ENCODE assay signal across 30 cellular contexts in the genomic region with DNA sequence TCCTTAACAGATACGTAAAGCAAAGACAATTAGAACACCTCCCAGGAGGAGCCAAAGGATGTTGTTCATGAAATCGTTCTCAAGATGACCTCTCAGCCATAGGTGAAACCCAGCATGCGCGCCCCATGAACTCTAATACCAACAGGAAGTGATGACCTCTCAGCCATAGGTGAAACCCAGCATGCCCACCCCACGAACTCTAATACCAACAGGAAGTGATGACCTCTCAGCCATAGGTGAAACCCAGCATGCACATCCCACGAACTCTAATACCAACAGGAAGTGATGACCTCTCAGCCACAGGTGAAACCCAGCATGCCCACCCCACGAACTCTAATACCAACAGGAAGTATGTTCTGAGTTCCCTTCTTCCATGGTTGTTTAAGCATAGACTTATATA.
DNase-seq lines count a peak whose midpoint lies in the region; ATAC-seq lines count a peak whose summit lies in the region.
"Had no signal": no experiment of that assay in that cellular context is flagged by ENCODE, and none has a peak within 500 bp of the region (broad histone marks: within the 10 kb centered on the region; RNA-seq: fewer than 3 reads in every experiment).

No MANE protein-coding gene starts in this region.

- peaks cover 37% of the 10 kb centered on the region for H3K4me1 Mint-ChIP-seq in activated naive CD4-positive, alpha-beta T cell treated with anti-CD3 and anti-CD28 coated beads, Interleukin-2, amount 10 ng/mL, durations not matched to agents 7 days and 5 days
- H3K4me1 Mint-ChIP-seq in stimulated activated naive B cell treated with anti-CD40 and anti-IgM and Interleukin-4, amounts not matched to agents 10 μg/mL and 1 μg/mL and 100 μg/mL, for 72 hours, result peaks cover 31 to 47% of the 10 kb centered on the region in 2 donors
- peaks cover 13 to 36% (median 29%) of the 10 kb centered on the region in 3 donors for H3K4me1 Mint-ChIP-seq in CD8-positive, alpha-beta memory T cell

- H3K27me3 Mint-ChIP-seq in activated naive CD4-positive, alpha-beta T cell treated with anti-CD3 and anti-CD28 coated beads, Interleukin-2, amount 10 ng/mL, durations not matched to agents 7 days and 5 days, result peaks cover 3% of the 10 kb centered on the region
- H3K27me3 Mint-ChIP-seq in stimulated activated naive B cell treated with anti-CD40 and anti-IgM and Interleukin-4, amounts not matched to agents 10 μg/mL and 1 μg/mL and 100 μg/mL, for 72 hours, result peaks cover 0 to 8% of the 10 kb centered on the region in 2 donors
- H3K27me3 Mint-ChIP-seq in CD8-positive, alpha-beta memory T cell, result peaks cover 0 to 3% of the 10 kb centered on the region in 2 donors
- H3K27me3 Mint-ChIP-seq: activated T-helper 17 cell treated with anti-CD3 and anti-CD28 coated beads, Interleukin-2, amount 50 U/mL, for 72 hours had no signal

- CTCF ChIA-PET in activated naive CD4-positive, alpha-beta T cell treated with anti-CD3 and anti-CD28 coated beads, Interleukin-2, amount 10 ng/mL, durations not matched to agents 7 days and 5 days (lab: Charles Lee), result no interaction called here
- CTCF ChIA-PET in CD8-positive, alpha-beta memory T cell (lab: Charles Lee), result no interaction called here

- no peak overlapping the region for H3K27ac ChIP-seq in CD8-positive, alpha-beta memory T cell (ENCODE audit: low read depth, low read length)
- H3K27ac ChIP-seq: adrenal gland, parathyroid adenoma, skin epidermis, upper lobe of right lung had no signal

- intact Hi-C loops in Right ventricle myocardium inferior (cut with DNase I), result no loop called here

- H3K36me3 ChIP-seq in CD8-positive, alpha-beta memory T cell (ENCODE audit: insufficient read depth, low read length), result no peaks in the 10 kb centered on the region
- H3K36me3 ChIP-seq: adrenal gland, upper lobe of right lung had no signal

- no peak for DNase-seq in activated naive CD4-positive, alpha-beta T cell treated with anti-CD3 and anti-CD28 coated beads, Interleukin-2, amount 10 ng/mL, durations not matched to agents 7 days and 5 days
- DNase-seq in activated naive CD4-positive, alpha-beta T cell treated with Interleukin-2 at 50 U/mL for 16 hours, result no peak
- DNase-seq in MV-4-11 (lab: John Stamatoyannopoulos, UW) (peak; percentile 12), DMS53 treated with DMSO at 0.1 percent for 48 hours (lab: John Stamatoyannopoulos, UW; ENCODE audit: unreplicated experiment) (no peak), Right ventricle myocardium inferior (ENCODE audit: missing footprints) (no peak)
- peak; percentile 24 for DNase-seq in stimulated activated naive B cell treated with anti-CD40 and anti-IgM and Interleukin-4, amounts not matched to agents 10 μg/mL and 1 μg/mL and 100 μg/mL, for 72 hours
- DNase-seq in CD8-positive, alpha-beta memory T cell, result no peak
- DNase-seq: activated CD4-positive, alpha-beta memory T cell treated with anti-CD3 and anti-CD28 coated beads for 36 hours; activated CD4-positive, CD25-positive, alpha-beta regulatory T cell; activated CD8-positive, alpha-beta memory T cell treated with anti-CD3 and anti-CD28 coated beads, Interleukin-2, amount 50 U/mL, for 48 hours; adrenal gland; CD4-positive, alpha-beta memory T cell; erythroblast; hypothalamus; left cardiac atrium; mammary epithelial cell; NCI-H1105; NCI-H187; NCI-H2171; NK-92 treated with Interleukin-12 subunit alpha and Interleukin-12 subunit beta, amount 100 ng/mL, for 24 hours; PC-3; SK-N-SH; upper lobe of right lung had no signal

- H3K27me3 ChIP-seq in CD8-positive, alpha-beta memory T cell (ENCODE audit: insufficient read depth, low read length, poor library complexity, severe bottlenecking), result no peaks in the 10 kb centered on the region
- H3K27me3 ChIP-seq: adrenal gland, upper lobe of right lung had no signal

- no peak overlapping the region for H3K4me3 ChIP-seq in CD8-positive, alpha-beta memory T cell (ENCODE audit: low read length)
- H3K4me3 ChIP-seq: adrenal gland, skin epidermis, upper lobe of right lung had no signal

- POLR2A ChIA-PET in CD8-positive, alpha-beta memory T cell (lab: Charles Lee), result no interaction called here

- no peaks in the 10 kb centered on the region for H3K36me3 Mint-ChIP-seq in activated naive CD4-positive, alpha-beta T cell treated with anti-CD3 and anti-CD28 coated beads, Interleukin-2, amount 10 ng/mL, durations not matched to agents 7 days and 5 days
- H3K36me3 Mint-ChIP-seq in stimulated activated naive B cell treated with anti-CD40 and anti-IgM and Interleukin-4, amounts not matched to agents 10 μg/mL and 1 μg/mL and 100 μg/mL, for 72 hours, result peaks cover 0 to 1% of the 10 kb centered on the region in 2 donors
- peaks cover 0 to 4% (median 3%) of the 10 kb centered on the region in 3 donors for H3K36me3 Mint-ChIP-seq in CD8-positive, alpha-beta memory T cell
- H3K36me3 Mint-ChIP-seq: activated CD4-positive, alpha-beta memory T cell treated with anti-CD3 and anti-CD28 coated beads for 36 hours; CD4-positive, alpha-beta memory T cell; stimulated activated memory B cell treated with anti-CD40 and anti-IgM and Interleukin-4, amounts not matched to agents 10 μg/mL and 1 μg/mL and 100 μg/mL, for 72 hours had no signal

- no peaks in the 10 kb centered on the region for H3K9me3 ChIP-seq in CD8-positive, alpha-beta memory T cell (ENCODE audit: low read length)
- H3K9me3 ChIP-seq: adrenal gland, SK-N-SH, upper lobe of right lung had no signal

- peak; percentile 70 for ATAC-seq in GM19395 (IDR thresholded peaks at IDR 0.05; ENCODE audit: unreplicated experiment)
- ATAC-seq in stimulated activated naive B cell treated with anti-CD40 and anti-IgM and Interleukin-4, amounts not matched to agents 10 μg/mL and 1 μg/mL and 100 μg/mL, for 72 hours (replicated peaks), result peak; percentile 30 to 33
- ATAC-seq in Right ventricle myocardium inferior, result no peak
- ATAC-seq: activated T-helper 17 cell treated with anti-CD3 and anti-CD28 coated beads, Interleukin-2, amount 50 U/mL, for 72 hours; HCT116; left cardiac atrium; PC-3; stimulated activated memory B cell treated with anti-CD40 and anti-IgM and Interleukin-4, amounts not matched to agents 10 μg/mL and 1 μg/mL and 100 μg/mL, for 72 hours; upper lobe of right lung had no signal

- no peak overlapping the region for H3K4me3 Mint-ChIP-seq in activated naive CD4-positive, alpha-beta T cell treated with anti-CD3 and anti-CD28 coated beads, Interleukin-2, amount 10 ng/mL, durations not matched to agents 7 days and 5 days
- no peak overlapping the region for H3K4me3 Mint-ChIP-seq in stimulated activated naive B cell treated with anti-CD40 and anti-IgM and Interleukin-4, amounts not matched to agents 10 μg/mL and 1 μg/mL and 100 μg/mL, for 72 hours
- H3K4me3 Mint-ChIP-seq in CD8-positive, alpha-beta memory T cell, result no peak overlapping the region
- H3K4me3 Mint-ChIP-seq: activated CD4-positive, alpha-beta memory T cell treated with anti-CD3 and anti-CD28 coated beads for 36 hours; activated T-helper 17 cell treated with anti-CD3 and anti-CD28 coated beads, Interleukin-2, amount 50 U/mL, for 72 hours; CD4-positive, alpha-beta memory T cell; central memory CD8-positive, alpha-beta T cell; stimulated activated memory B cell treated with anti-CD40 and anti-IgM and Interleukin-4, amounts not matched to agents 10 μg/mL and 1 μg/mL and 100 μg/mL, for 72 hours had no signal

- H3K9me3 Mint-ChIP-seq in activated naive CD4-positive, alpha-beta T cell treated with anti-CD3 and anti-CD28 coated beads, Interleukin-2, amount 10 ng/mL, durations not matched to agents 7 days and 5 days, result peaks cover 6% of the 10 kb centered on the region
- peaks cover 5 to 10% of the 10 kb centered on the region in 2 donors for H3K9me3 Mint-ChIP-seq in stimulated activated naive B cell treated with anti-CD40 and anti-IgM and Interleukin-4, amounts not matched to agents 10 μg/mL and 1 μg/mL and 100 μg/mL, for 72 hours
- H3K9me3 Mint-ChIP-seq in CD8-positive, alpha-beta memory T cell, result peaks cover 0 to 4% (median 3%) of the 10 kb centered on the region in 5 donors
- H3K9me3 Mint-ChIP-seq: activated CD4-positive, alpha-beta memory T cell treated with anti-CD3 and anti-CD28 coated beads for 36 hours; central memory CD8-positive, alpha-beta T cell; stimulated activated memory B cell treated with anti-CD40 and anti-IgM and Interleukin-4, amounts not matched to agents 10 μg/mL and 1 μg/mL and 100 μg/mL, for 72 hours had no signal

- peak overlapping the region; percentile 37 for H3K27ac Mint-ChIP-seq in activated naive CD4-positive, alpha-beta T cell treated with anti-CD3 and anti-CD28 coated beads, Interleukin-2, amount 10 ng/mL, durations not matched to agents 7 days and 5 days
- no peak overlapping the region for H3K27ac Mint-ChIP-seq in stimulated activated naive B cell treated with anti-CD40 and anti-IgM and Interleukin-4, amounts not matched to agents 10 μg/mL and 1 μg/mL and 100 μg/mL, for 72 hours
- H3K27ac Mint-ChIP-seq in CD8-positive, alpha-beta memory T cell, result peak overlapping the region in 2 of 8 donors; percentile 17 to 52
- H3K27ac Mint-ChIP-seq: activated CD4-positive, alpha-beta memory T cell treated with anti-CD3 and anti-CD28 coated beads for 36 hours; activated T-helper 17 cell treated with anti-CD3 and anti-CD28 coated beads, Interleukin-2, amount 50 U/mL, for 72 hours; stimulated activated memory B cell treated with anti-CD40 and anti-IgM and Interleukin-4, amounts not matched to agents 10 μg/mL and 1 μg/mL and 100 μg/mL, for 72 hours had no signal

- peaks cover 19% of the 10 kb centered on the region for H3K4me1 ChIP-seq in CD8-positive, alpha-beta memory T cell (ENCODE audit: insufficient read depth, low read length)
- H3K4me1 ChIP-seq: adrenal gland, parathyroid adenoma, upper lobe of right lung had no signal

Comparison
In these comparisons a context has a peak if more than half of its experiments do, and no peak if none do; other contexts are left out.
1. DNase-seq: peak in MV-4-11 (single experiment) and stimulated activated naive B cell treated with anti-CD40 and anti-IgM and Interleukin-4, amounts not matched to agents 10 μg/mL and 1 μg/mL and 100 μg/mL, for 72 hours (single experiment); none in activated naive CD4-positive, alpha-beta T cell treated with anti-CD3 and anti-CD28 coated beads, Interleukin-2, amount 10 ng/mL, durations not matched to agents 7 days and 5 days (single experiment), activated naive CD4-positive, alpha-beta T cell treated with Interleukin-2 at 50 U/mL for 16 hours (single experiment), CD8-positive, alpha-beta memory T cell (0 of 5), DMS53 treated with DMSO at 0.1 percent for 48 hours (single experiment) and Right ventricle myocardium inferior (single experiment).